ENCODE assay signal across 1 cellular context in genomic region chr4:121633642-121634041, GRCh38.
TF ChIP-seq lines count a peak whose summit lies in the region.

No MANE protein-coding gene starts in this region.

TF ChIP-seq in GM23338, 12 proteins besides CTCF, POLR2A, EP300 and RAD21 (continued from another document):
- TF ChIP-seq, protein P1, sequence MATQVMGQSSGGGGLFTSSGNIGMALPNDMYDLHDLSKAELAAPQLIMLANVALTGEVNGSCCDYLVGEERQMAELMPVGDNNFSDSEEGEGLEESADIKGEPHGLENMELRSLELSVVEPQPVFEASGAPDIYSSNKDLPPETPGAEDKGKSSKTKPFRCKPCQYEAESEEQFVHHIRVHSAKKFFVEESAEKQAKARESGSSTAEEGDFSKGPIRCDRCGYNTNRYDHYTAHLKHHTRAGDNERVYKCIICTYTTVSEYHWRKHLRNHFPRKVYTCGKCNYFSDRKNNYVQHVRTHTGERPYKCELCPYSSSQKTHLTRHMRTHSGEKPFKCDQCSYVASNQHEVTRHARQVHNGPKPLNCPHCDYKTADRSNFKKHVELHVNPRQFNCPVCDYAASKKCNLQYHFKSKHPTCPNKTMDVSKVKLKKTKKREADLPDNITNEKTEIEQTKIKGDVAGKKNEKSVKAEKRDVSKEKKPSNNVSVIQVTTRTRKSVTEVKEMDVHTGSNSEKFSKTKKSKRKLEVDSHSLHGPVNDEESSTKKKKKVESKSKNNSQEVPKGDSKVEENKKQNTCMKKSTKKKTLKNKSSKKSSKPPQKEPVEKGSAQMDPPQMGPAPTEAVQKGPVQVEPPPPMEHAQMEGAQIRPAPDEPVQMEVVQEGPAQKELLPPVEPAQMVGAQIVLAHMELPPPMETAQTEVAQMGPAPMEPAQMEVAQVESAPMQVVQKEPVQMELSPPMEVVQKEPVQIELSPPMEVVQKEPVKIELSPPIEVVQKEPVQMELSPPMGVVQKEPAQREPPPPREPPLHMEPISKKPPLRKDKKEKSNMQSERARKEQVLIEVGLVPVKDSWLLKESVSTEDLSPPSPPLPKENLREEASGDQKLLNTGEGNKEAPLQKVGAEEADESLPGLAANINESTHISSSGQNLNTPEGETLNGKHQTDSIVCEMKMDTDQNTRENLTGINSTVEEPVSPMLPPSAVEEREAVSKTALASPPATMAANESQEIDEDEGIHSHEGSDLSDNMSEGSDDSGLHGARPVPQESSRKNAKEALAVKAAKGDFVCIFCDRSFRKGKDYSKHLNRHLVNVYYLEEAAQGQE (IDR thresholded peaks at IDR 0.05; ENCODE audit: unreplicated experiment) = no peak
- TF ChIP-seq, protein P2, sequence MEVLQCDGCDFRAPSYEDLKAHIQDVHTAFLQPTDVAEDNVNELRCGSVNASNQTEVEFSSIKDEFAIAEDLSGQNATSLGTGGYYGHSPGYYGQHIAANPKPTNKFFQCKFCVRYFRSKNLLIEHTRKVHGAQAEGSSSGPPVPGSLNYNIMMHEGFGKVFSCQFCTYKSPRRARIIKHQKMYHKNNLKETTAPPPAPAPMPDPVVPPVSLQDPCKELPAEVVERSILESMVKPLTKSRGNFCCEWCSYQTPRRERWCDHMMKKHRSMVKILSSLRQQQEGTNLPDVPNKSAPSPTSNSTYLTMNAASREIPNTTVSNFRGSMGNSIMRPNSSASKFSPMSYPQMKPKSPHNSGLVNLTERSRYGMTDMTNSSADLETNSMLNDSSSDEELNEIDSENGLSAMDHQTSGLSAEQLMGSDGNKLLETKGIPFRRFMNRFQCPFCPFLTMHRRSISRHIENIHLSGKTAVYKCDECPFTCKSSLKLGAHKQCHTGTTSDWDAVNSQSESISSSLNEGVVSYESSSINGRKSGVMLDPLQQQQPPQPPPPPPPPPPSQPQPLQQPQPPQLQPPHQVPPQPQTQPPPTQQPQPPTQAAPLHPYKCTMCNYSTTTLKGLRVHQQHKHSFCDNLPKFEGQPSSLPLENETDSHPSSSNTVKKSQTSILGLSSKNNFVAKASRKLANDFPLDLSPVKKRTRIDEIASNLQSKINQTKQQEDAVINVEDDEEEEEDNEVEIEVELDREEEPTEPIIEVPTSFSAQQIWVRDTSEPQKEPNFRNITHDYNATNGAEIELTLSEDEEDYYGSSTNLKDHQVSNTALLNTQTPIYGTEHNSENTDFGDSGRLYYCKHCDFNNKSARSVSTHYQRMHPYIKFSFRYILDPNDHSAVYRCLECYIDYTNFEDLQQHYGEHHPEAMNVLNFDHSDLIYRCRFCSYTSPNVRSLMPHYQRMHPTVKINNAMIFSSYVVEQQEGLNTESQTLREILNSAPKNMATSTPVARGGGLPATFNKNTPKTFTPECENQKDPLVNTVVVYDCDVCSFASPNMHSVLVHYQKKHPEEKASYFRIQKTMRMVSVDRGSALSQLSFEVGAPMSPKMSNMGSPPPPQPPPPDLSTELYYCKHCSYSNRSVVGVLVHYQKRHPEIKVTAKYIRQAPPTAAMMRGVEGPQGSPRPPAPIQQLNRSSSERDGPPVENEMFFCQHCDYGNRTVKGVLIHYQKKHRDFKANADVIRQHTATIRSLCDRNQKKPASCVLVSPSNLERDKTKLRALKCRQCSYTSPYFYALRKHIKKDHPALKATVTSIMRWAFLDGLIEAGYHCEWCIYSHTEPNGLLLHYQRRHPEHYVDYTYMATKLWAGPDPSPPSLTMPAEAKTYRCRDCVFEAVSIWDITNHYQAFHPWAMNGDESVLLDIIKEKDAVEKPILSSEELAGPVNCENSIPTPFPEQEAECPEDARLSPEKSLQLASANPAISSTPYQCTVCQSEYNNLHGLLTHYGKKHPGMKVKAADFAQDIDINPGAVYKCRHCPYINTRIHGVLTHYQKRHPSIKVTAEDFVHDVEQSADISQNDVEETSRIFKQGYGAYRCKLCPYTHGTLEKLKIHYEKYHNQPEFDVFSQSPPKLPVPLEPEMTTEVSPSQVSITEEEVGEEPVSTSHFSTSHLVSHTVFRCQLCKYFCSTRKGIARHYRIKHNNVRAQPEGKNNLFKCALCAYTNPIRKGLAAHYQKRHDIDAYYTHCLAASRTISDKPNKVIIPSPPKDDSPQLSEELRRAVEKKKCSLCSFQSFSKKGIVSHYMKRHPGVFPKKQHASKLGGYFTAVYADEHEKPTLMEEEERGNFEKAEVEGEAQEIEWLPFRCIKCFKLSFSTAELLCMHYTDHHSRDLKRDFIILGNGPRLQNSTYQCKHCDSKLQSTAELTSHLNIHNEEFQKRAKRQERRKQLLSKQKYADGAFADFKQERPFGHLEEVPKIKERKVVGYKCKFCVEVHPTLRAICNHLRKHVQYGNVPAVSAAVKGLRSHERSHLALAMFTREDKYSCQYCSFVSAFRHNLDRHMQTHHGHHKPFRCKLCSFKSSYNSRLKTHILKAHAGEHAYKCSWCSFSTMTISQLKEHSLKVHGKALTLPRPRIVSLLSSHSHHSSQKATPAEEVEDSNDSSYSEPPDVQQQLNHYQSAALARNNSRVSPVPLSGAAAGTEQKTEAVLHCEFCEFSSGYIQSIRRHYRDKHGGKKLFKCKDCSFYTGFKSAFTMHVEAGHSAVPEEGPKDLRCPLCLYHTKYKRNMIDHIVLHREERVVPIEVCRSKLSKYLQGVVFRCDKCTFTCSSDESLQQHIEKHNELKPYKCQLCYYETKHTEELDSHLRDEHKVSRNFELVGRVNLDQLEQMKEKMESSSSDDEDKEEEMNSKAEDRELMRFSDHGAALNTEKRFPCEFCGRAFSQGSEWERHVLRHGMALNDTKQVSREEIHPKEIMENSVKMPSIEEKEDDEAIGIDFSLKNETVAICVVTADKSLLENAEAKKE (CRISPR knock-in tag; IDR thresholded peaks at IDR 0.05) = peak; percentile 25; the same call in 1 of the 2 replicates
- TF ChIP-seq EZH2phosphoT487 (IDR thresholded peaks at IDR 0.05; ENCODE audit: unreplicated experiment) = no peak
